ENCODE assay signal across 9 cellular contexts in genomic region chr14:59028476-59029202, GRCh38.
DNase-seq lines count a peak whose midpoint lies in the region; ATAC-seq, FAIRE-seq and TF ChIP-seq lines count a peak whose summit lies in the region.
"Had no signal": no experiment of that assay in that cellular context is flagged by ENCODE, and none has a peak within 500 bp of the region (broad histone marks: within the 10 kb centered on the region; RNA-seq: fewer than 3 reads in every experiment).

No MANE protein-coding gene starts in this region.

- no peaks in the 10 kb centered on the region for H3K9me2 ChIP-seq in OCI-LY1 (ENCODE audit: low read depth, low read length)

- no peak for TF ChIP-seq POLR2A in body of pancreas (IDR thresholded peaks at IDR 0.05)

- H3K4me1 ChIP-seq in OCI-LY1 (ENCODE audit: insufficient read depth, low read length, severe bottlenecking) (peaks cover 3% of the 10 kb centered on the region), body of pancreas (no peaks in the 10 kb centered on the region)

- WGBS in body of pancreas, 2 donors, result 0 to 1% methylated on average over 5 of the region's 5 CpGs

- H3K27me3 ChIP-seq in OCI-LY1 (ENCODE audit: insufficient read depth, low read length) (no peaks in the 10 kb centered on the region), body of pancreas (no peaks in the 10 kb centered on the region)
- H3K27me3 ChIP-seq: BLaER1 treated with 17β-estradiol and CSF1 and Interleukin-3, amounts not matched to agents 10 nM and 100 nM had no signal

- no peak overlapping the region for H3K4me3 ChIP-seq in Jurkat, Clone E6-1 (ENCODE audit: low read length)
- no peak overlapping the region for H3K4me3 ChIP-seq in OCI-LY1 (ENCODE audit: low read depth, low read length, poor library complexity, severe bottlenecking)
- no peak overlapping the region for H3K4me3 ChIP-seq in body of pancreas
- H3K4me3 ChIP-seq: BLaER1 treated with 17β-estradiol and CSF1 and Interleukin-3, amounts not matched to agents 10 nM and 100 nM had no signal

- no peak overlapping the region for H2AFZ ChIP-seq in OCI-LY1 (ENCODE audit: low read length)

- no peaks in the 10 kb centered on the region for H3F3A ChIP-seq in OCI-LY1 (ENCODE audit: insufficient read depth, low read length)

- H3K9me3 ChIP-seq in OCI-LY1 (ENCODE audit: low read length) (no peaks in the 10 kb centered on the region), body of pancreas (no peaks in the 10 kb centered on the region)
- H3K9me3 ChIP-seq: BLaER1 treated with 17β-estradiol and CSF1 and Interleukin-3, amounts not matched to agents 10 nM and 100 nM had no signal

- ATAC-seq in body of pancreas, result peak; percentile 85

- H3K4me2 ChIP-seq in OCI-LY1 (ENCODE audit: low read length), result no peak overlapping the region

- H3K27ac ChIP-seq in OCI-LY1 (ENCODE audit: low read depth, low read length, poor library complexity, severe bottlenecking) (no peak overlapping the region), body of pancreas (no peak overlapping the region)
- H3K27ac ChIP-seq: BLaER1 treated with 17β-estradiol and CSF1 and Interleukin-3, amounts not matched to agents 10 nM and 100 nM had no signal

- no peaks in the 10 kb centered on the region for H4K20me1 ChIP-seq in OCI-LY1 (ENCODE audit: insufficient read depth, low read length)
- H4K20me1 ChIP-seq: BLaER1 treated with 17β-estradiol and CSF1 and Interleukin-3, amounts not matched to agents 10 nM and 100 nM had no signal

- peak; percentile 97 for FAIRE-seq in islet of Langerhans (lab: Jason Lieb, UNC)

- DNase-seq in NCI-H2081 (lab: John Stamatoyannopoulos, UW), result peak; percentile 61 to 77
- DNase-seq in NCI-H2081 treated with DMSO at 0.1 percent for 48 hours (lab: John Stamatoyannopoulos, UW), result no peak
- DNase-seq in GOT3 (lab: John Stamatoyannopoulos, UW), result peak; percentile 5
- DNase-seq in Jurkat, Clone E6-1 (ENCODE audit: low read depth, low spot score), result peak; percentile 26
- DNase-seq in body of pancreas, result peak; percentile 60 to 69 (median 60)
- DNase-seq in stimulated activated CD4-positive, alpha-beta T cell treated with anti-CD3 and anti-CD28 coated beads, Interleukin-12 subunit alpha, Interleukin-12 subunit beta, amount 100 ng/mL, for 48 hours (ENCODE audit: low read depth in 2 of 3, low spot score in 1 of 3), result peak; percentile 6 to 14 (median 8)

- no peak overlapping the region for H3K9ac ChIP-seq in OCI-LY1 (ENCODE audit: low read length)

- intact Hi-C loops in body of pancreas (cut with DNase I), result no loop called here

- no peaks in the 10 kb centered on the region for H3K36me3 ChIP-seq in OCI-LY1 (ENCODE audit: insufficient read depth, low read length)
- no peaks in the 10 kb centered on the region for H3K36me3 ChIP-seq in body of pancreas (replicated peaks in 1 of 2; ENCODE audit: insufficient read depth in 1 of 2, low read depth in 2 of 2)
- H3K36me3 ChIP-seq: BLaER1 treated with 17β-estradiol and CSF1 and Interleukin-3, amounts not matched to agents 10 nM and 100 nM had no signal

- H3K79me2 ChIP-seq in OCI-LY1 (ENCODE audit: insufficient read depth, low read length), result no peaks in the 10 kb centered on the region

- TF ChIP-seq CTCF in OCI-LY1 (IDR thresholded peaks at IDR 0.05; ENCODE audit: low read length), result peak; percentile 92
- TF ChIP-seq CTCF in body of pancreas (IDR thresholded peaks at IDR 0.05), result peak; percentile 57 to 79 (median 68)
